7 cellular contexts compared by ENCODE assay signal in genomic region chr4:158586881-158587280, GRCh38.
"Had no signal": no experiment of that assay in that cellular context is flagged by ENCODE, and none has a peak within 500 bp of the region (broad histone marks: within the 10 kb centered on the region; RNA-seq: fewer than 3 reads in every experiment).

No MANE protein-coding gene starts in this region.

- ATAC-seq: GM12878 had no signal

- FAIRE-seq: GM12878, GM12891, GM12892, GM18507, GM19239 had no signal

- DNase-seq: GDM1, GF-D8 had no signal
